1 cellular context compared by ENCODE assay signal in genomic region chr2:157783180-157783579, GRCh38.
A peak's percentile ranks its signal among the peaks of the same experiment; 100 is the strongest.
TF ChIP-seq lines count a peak whose summit lies in the region.

No MANE protein-coding gene starts in this region.

TF ChIP-seq in liver, 16 proteins besides CTCF, POLR2A, EP300 and RAD21 (continued from another document):
- TF ChIP-seq ZBTB33 (IDR thresholded peaks at IDR 0.05): peak; percentile 20
- TF ChIP-seq HNF4G (IDR thresholded peaks at IDR 0.05): no peak
- TF ChIP-seq SP1 (IDR thresholded peaks at IDR 0.05): no peak
- peak in 1 of 2 donors; percentile 35 for TF ChIP-seq RXRA (IDR thresholded peaks at IDR 0.05)
- peak; percentile 13 for TF ChIP-seq FOXA1 (IDR thresholded peaks at IDR 0.05)
TF ChIP-seq in liver: peak in this region for 7.
